8 cellular contexts compared by ENCODE assay signal in genomic region chr15:69394556-69395282, GRCh38. TPM values are rescaled to one million over a fixed set of nuclear protein-coding genes. Genes with fewer than 3 reads are reported as not detected.
DNase-seq lines count a peak whose midpoint lies in the region; ATAC-seq and TF ChIP-seq lines count a peak whose summit lies in the region.

No MANE protein-coding gene starts in this region.

- no peaks in the 10 kb centered on the region for H3K36me3 ChIP-seq in neural progenitor cell

- no peak overlapping the region for H3K9ac ChIP-seq in neural progenitor cell

- peak overlapping the region; percentile 98 for H2AFZ ChIP-seq in neural progenitor cell (replicated peaks)

- H3K4me3 ChIP-seq in fibroblast of pulmonary artery (replicated peaks; ENCODE audit: low read depth, low read length) (no peak overlapping the region), neural progenitor cell (no peak overlapping the region)

- H3K9me3 ChIP-seq in neural progenitor cell (ENCODE audit: low read depth): no peaks in the 10 kb centered on the region

- no peaks in the 10 kb centered on the region for H3K79me2 ChIP-seq in neural progenitor cell (ENCODE audit: low read depth)

- no peak overlapping the region for H3K27ac ChIP-seq in neural progenitor cell

- H3K27me3 ChIP-seq in neural progenitor cell: no peaks in the 10 kb centered on the region

- H3K9me3 Mint-ChIP-seq in neural progenitor cell: no peaks in the 10 kb centered on the region

- peaks cover 10% of the 10 kb centered on the region for H3K27me3 Mint-ChIP-seq in neural progenitor cell (ENCODE audit: insufficient read depth, low read depth)

- peak overlapping the region; percentile 64 for H3K4me3 Mint-ChIP-seq in neural progenitor cell

- DNase-seq in GM10266 (ENCODE audit: extremely low spot score) (peak; percentile 84), RKO (ENCODE audit: low spot score) (peak; percentile 67), activated T-helper 1 cell treated with Interleukin-2 at 50 U/mL for 16 hours (ENCODE audit: low read depth) (peak; percentile 69), fibroblast of pulmonary artery (ENCODE audit: low read depth) (peak; percentile 77), neural progenitor cell (ENCODE audit: low spot score) (peak; percentile 90)
- DNase-seq in stimulated activated naive CD8-positive, alpha-beta T cell treated with anti-CD3 and anti-CD28 coated beads, Interleukin-15, Interleukin-2, amounts not matched to agents 100 U/mL and 50 U/mL, for 24 hours: peak; percentile 92

- no peaks in the 10 kb centered on the region for H3F3A ChIP-seq in neural progenitor cell (ENCODE audit: low read depth)

- ATAC-seq in HG03354 (IDR thresholded peaks at IDR 0.05; ENCODE audit: poor library complexity, severe bottlenecking, unreplicated experiment): peak; percentile 78
- ATAC-seq in stimulated activated naive CD8-positive, alpha-beta T cell treated with anti-CD3 and anti-CD28 coated beads, Interleukin-15, Interleukin-2, amounts not matched to agents 100 U/mL and 50 U/mL, for 24 hours: peak; percentile 93
- ATAC-seq in GM18858 (IDR thresholded peaks at IDR 0.05; ENCODE audit: unreplicated experiment): no peak

- H4K20me1 ChIP-seq in neural progenitor cell (ENCODE audit: low read depth): no peaks in the 10 kb centered on the region

- peak overlapping the region; percentile 57 for H3K27ac Mint-ChIP-seq in neural progenitor cell

- no peaks in the 10 kb centered on the region for H3K36me3 Mint-ChIP-seq in neural progenitor cell

- H3K4me1 ChIP-seq in neural progenitor cell: peaks cover 12% of the 10 kb centered on the region

- peaks cover 17% of the 10 kb centered on the region for H3K4me1 Mint-ChIP-seq in neural progenitor cell

- H3K4me2 ChIP-seq in neural progenitor cell: peak overlapping the region; percentile 20

- TF ChIP-seq CTCF in GM10266 (IDR thresholded peaks at IDR 0.05; ENCODE audit: control insufficient read depth, insufficient read depth, low read depth, missing control alignments) (peak; percentile 97), fibroblast of pulmonary artery (IDR thresholded peaks at IDR 0.05; ENCODE audit: low read length, missing control alignments) (peak; percentile 80), neural progenitor cell (IDR thresholded peaks at IDR 0.05) (peak; percentile 88)

RNA-seq across cellular contexts. Expression of gene KIF23, which starts 19.4 kb away (rescaled TPM):
- 115 and 193 TPM in 2 replicates for total RNA-seq in neural progenitor cell (ENCODE audit: low replicate concordance)

RNA-seq across cellular contexts. Expression of gene RPLP1, which starts 57.9 kb away (rescaled TPM):
- 109 and 376 TPM in 2 replicates for total RNA-seq in neural progenitor cell (ENCODE audit: low replicate concordance)
